Comparison of ENCODE assay signal across 14 cellular contexts in genomic region chr7:22438994-22439393, GRCh38.
A peak's percentile ranks its signal among the peaks of the same experiment; 100 is the strongest.
DNase-seq lines count a peak whose midpoint lies in the region; ATAC-seq and TF ChIP-seq lines count a peak whose summit lies in the region.
"Had no signal": no experiment of that assay in that cellular context is flagged by ENCODE, and none has a peak within 500 bp of the region (broad histone marks: within the 10 kb centered on the region; RNA-seq: fewer than 3 reads in every experiment).

No MANE protein-coding gene starts in this region.

- H4K91ac ChIP-seq in trophoblast cell (ENCODE audit: low read depth, low read length) = no peak overlapping the region

- TF ChIP-seq POLR2A in upper lobe of left lung (IDR thresholded peaks at IDR 0.05) = no peak

- no CpG with 5 or more reads among the region's 3 CpGs for WGBS in trophoblast cell (ENCODE audit: extremely low coverage, insufficient coverage, insufficient read length)
- WGBS in upper lobe of left lung, 2 donors = 81 to 87% methylated on average over 3 of the region's 3 CpGs

- H3K4ac ChIP-seq in trophoblast cell (ENCODE audit: low read depth, low read length) = no peak overlapping the region

- H3K79me1 ChIP-seq in trophoblast cell (ENCODE audit: low read length) = no peaks in the 10 kb centered on the region

- no peak overlapping the region for H2BK5ac ChIP-seq in trophoblast cell (ENCODE audit: low read depth, low read length, poor library complexity)

- H2AK5ac ChIP-seq in trophoblast cell (ENCODE audit: low read length) = no peak overlapping the region

- H3K4me1 ChIP-seq in OCI-LY1 (ENCODE audit: insufficient read depth, low read length, severe bottlenecking) (peaks cover 83% of the 10 kb centered on the region), trophoblast cell (ENCODE audit: control insufficient read depth in 1 of 2, insufficient read depth in 2 of 2, low read length in 2 of 2) (peaks cover 10 to 13% of the 10 kb centered on the region in 2 experiments), upper lobe of left lung (peaks cover 8 to 21% (median 20%) of the 10 kb centered on the region in 4 donors)

- DNase-seq in trophoblast cell = no peak
- DNase-seq in upper lobe of left lung = no peak
- no peak for DNase-seq in activated naive CD4-positive, alpha-beta T cell (lab: John Stamatoyannopoulos, UW)
- DNase-seq: brain microvascular endothelial cell, left ventricle myocardium inferior, psoas muscle had no signal

- ATAC-seq in GM18519 (IDR thresholded peaks at IDR 0.05; ENCODE audit: low FRiP score, unreplicated experiment) = peak; percentile 53
- ATAC-seq in GM21423 (IDR thresholded peaks at IDR 0.05; ENCODE audit: unreplicated experiment) = peak; percentile 63
- peak; percentile 40 for ATAC-seq in HG02973 (IDR thresholded peaks at IDR 0.05; ENCODE audit: unreplicated experiment)
- no peak for ATAC-seq in upper lobe of left lung (ENCODE audit: low FRiP score in 2 of 2)
- ATAC-seq in HG03378 (IDR thresholded peaks at IDR 0.05; ENCODE audit: unreplicated experiment) = no peak
- ATAC-seq: SK-N-SH treated with all-trans-retinoic acid at 6 μM for 48 hours had no signal

- no peak overlapping the region for H4K12ac ChIP-seq in trophoblast cell (ENCODE audit: low read depth, low read length)

- no peak overlapping the region for H3K14ac ChIP-seq in trophoblast cell (ENCODE audit: low read length)

- H3K36me3 ChIP-seq in OCI-LY1 (ENCODE audit: insufficient read depth, low read length) = no peaks in the 10 kb centered on the region
- no peaks in the 10 kb centered on the region for H3K36me3 ChIP-seq in trophoblast cell (ENCODE audit: control insufficient read depth in 1 of 2, insufficient read depth in 2 of 2, low read length in 2 of 2)
- no peaks in the 10 kb centered on the region for H3K36me3 ChIP-seq in upper lobe of left lung
- H3K36me3 ChIP-seq: brain microvascular endothelial cell, left ventricle myocardium inferior, thoracic aorta had no signal

- H3K79me2 ChIP-seq in OCI-LY1 (ENCODE audit: insufficient read depth, low read length) (no peaks in the 10 kb centered on the region), trophoblast cell (ENCODE audit: control insufficient read depth, insufficient read depth, low read length, poor library complexity) (no peaks in the 10 kb centered on the region)

- H2AFZ ChIP-seq in OCI-LY1 (ENCODE audit: low read length) (no peak overlapping the region), trophoblast cell (ENCODE audit: insufficient read depth, low read length, poor library complexity) (no peak overlapping the region)

- no peak overlapping the region for H3K4me3 ChIP-seq in OCI-LY1 (ENCODE audit: low read depth, low read length, poor library complexity, severe bottlenecking)
- H3K4me3 ChIP-seq in trophoblast cell (ENCODE audit: low read depth, low read length) = no peak overlapping the region
- H3K4me3 ChIP-seq in upper lobe of left lung = no peak overlapping the region
- H3K4me3 ChIP-seq: left ventricle myocardium inferior, psoas muscle, thoracic aorta had no signal

- H3K27me3 ChIP-seq in OCI-LY1 (ENCODE audit: insufficient read depth, low read length) (no peaks in the 10 kb centered on the region), trophoblast cell (ENCODE audit: insufficient read depth, low read length) (no peaks in the 10 kb centered on the region), upper lobe of left lung (no peaks in the 10 kb centered on the region)
- H3K27me3 ChIP-seq: brain microvascular endothelial cell had no signal

- H3K4me2 ChIP-seq in OCI-LY1 (ENCODE audit: low read length) = peak overlapping the region; percentile 8; the same call in 1 of the 2 replicates
- H3K4me2 ChIP-seq in trophoblast cell (ENCODE audit: low read length) = no peak overlapping the region

- H2BK12ac ChIP-seq in trophoblast cell (ENCODE audit: low read length) = no peak overlapping the region

- no peak overlapping the region for H4K8ac ChIP-seq in trophoblast cell (ENCODE audit: low read depth, low read length)

- no peak overlapping the region for H2BK120ac ChIP-seq in trophoblast cell (ENCODE audit: insufficient read depth, low read length, poor library complexity)

- TF ChIP-seq EP300 in upper lobe of left lung (IDR thresholded peaks at IDR 0.05) = no peak

- H3K9me3 ChIP-seq in OCI-LY1 (ENCODE audit: low read length) = 0 out of 2 replicates have a peak, but pooled peaks cover 5% of the 10 kb centered on the region
- H3K9me3 ChIP-seq in trophoblast cell (ENCODE audit: insufficient read depth, low read depth, low read length) = no peaks in the 10 kb centered on the region
- H3K9me3 ChIP-seq in upper lobe of left lung = no peaks in the 10 kb centered on the region
- H3K9me3 ChIP-seq: psoas muscle, thoracic aorta had no signal

- TF ChIP-seq CTCF in OCI-LY1 (IDR thresholded peaks at IDR 0.05; ENCODE audit: low read length) (no peak), upper lobe of left lung (IDR thresholded peaks at IDR 0.05) (no peak)

- H3K9ac ChIP-seq in OCI-LY1 (ENCODE audit: low read length) (peak overlapping the region; percentile 39), trophoblast cell (ENCODE audit: low read length) (no peak overlapping the region)

- no peaks in the 10 kb centered on the region for H4K20me1 ChIP-seq in OCI-LY1 (ENCODE audit: insufficient read depth, low read length)

- H3K27ac ChIP-seq in OCI-LY1 (ENCODE audit: low read depth, low read length, poor library complexity, severe bottlenecking) = peak overlapping the region; percentile 93
- H3K27ac ChIP-seq in trophoblast cell (ENCODE audit: low read depth, low read length) = no peak overlapping the region
- no peak overlapping the region for H3K27ac ChIP-seq in upper lobe of left lung
- H3K27ac ChIP-seq: brain microvascular endothelial cell, left ventricle myocardium inferior, psoas muscle, thoracic aorta, VCaP had no signal

- H3K9me2 ChIP-seq in OCI-LY1 (ENCODE audit: low read depth, low read length) = no peaks in the 10 kb centered on the region

- H3K23ac ChIP-seq in trophoblast cell (ENCODE audit: low read length) = no peak overlapping the region

- H3K18ac ChIP-seq in trophoblast cell (ENCODE audit: low read length) = no peak overlapping the region

- peaks cover 7% of the 10 kb centered on the region; the same call in 1 of the 2 replicates for H3F3A ChIP-seq in OCI-LY1 (ENCODE audit: insufficient read depth, low read length)

Comparison
In these comparisons a context has a peak if more than half of its experiments do, and no peak if none do; other contexts are left out.
1. ATAC-seq: peak in GM18519 (single experiment), GM21423 (single experiment) and HG02973 (single experiment); none in upper lobe of left lung (0 of 2) and HG03378 (single experiment).